ENCODE assay signal across 1 cellular context in genomic region chr4:108166441-108167315, GRCh38.
A peak's percentile ranks its signal among the peaks of the same experiment; 100 is the strongest.
TF ChIP-seq lines count a peak whose summit lies in the region.

No MANE protein-coding gene starts in this region.

TF ChIP-seq in K562, 482 proteins besides CTCF, POLR2A, EP300 and RAD21 (continued from another document and continues in another):
- TF ChIP-seq ZNF280A (IDR thresholded peaks at IDR 0.05; ENCODE audit: low read depth, partially characterized antibody) = no peak
- peak; percentile 65 for TF ChIP-seq RBBP5 (IDR thresholded peaks at IDR 0.05; ENCODE audit: borderline replicate concordance, insufficient read depth, low read length, poor library complexity, severe bottlenecking)
- no peak for TF ChIP-seq NR4A1 (CRISPR knock-in tag; IDR thresholded peaks at IDR 0.05)
- no peak for TF ChIP-seq NR4A1 (tag; IDR thresholded peaks at IDR 0.05)
- TF ChIP-seq PYGO2 (tag; IDR thresholded peaks at IDR 0.05) = no peak
- TF ChIP-seq FUS (optimal IDR thresholded peaks at IDR 0.05; ENCODE audit: low read depth, low read length) = no peak
- TF ChIP-seq ZNF830 (CRISPR knock-in tag; IDR thresholded peaks at IDR 0.05) = no peak
- TF ChIP-seq PRDM10 (IDR thresholded peaks at IDR 0.05; ENCODE audit: partially characterized antibody) = peak; percentile 56
- TF ChIP-seq ZNF395 (CRISPR knock-in tag; IDR thresholded peaks at IDR 0.05) = 0 out of 2 replicates have a peak, but pooled peaks have one; percentile 24
- no peak for TF ChIP-seq ZBED1 (IDR thresholded peaks at IDR 0.05)
- TF ChIP-seq CUX1 (CRISPR knock-in tag; IDR thresholded peaks at IDR 0.05) = no peak
- no peak for TF ChIP-seq TAF7 (tag; IDR thresholded peaks at IDR 0.05)
- no peak for TF ChIP-seq ZNF668 (CRISPR knock-in tag; IDR thresholded peaks at IDR 0.05)
- no peak for TF ChIP-seq XRCC5 (IDR thresholded peaks at IDR 0.05; ENCODE audit: low read depth, low read length)
- TF ChIP-seq ATF4 (CRISPR knock-in tag; IDR thresholded peaks at IDR 0.05) = no peak
- TF ChIP-seq ZFP91 (CRISPR knock-in tag; IDR thresholded peaks at IDR 0.05) = no peak
- TF ChIP-seq ZNF449 (CRISPR knock-in tag; IDR thresholded peaks at IDR 0.05) = no peak
- no peak for TF ChIP-seq SMARCC2 (IDR thresholded peaks at IDR 0.05; ENCODE audit: low read depth)
- no peak for TF ChIP-seq PHB2 (IDR thresholded peaks at IDR 0.05; ENCODE audit: low read depth)
- no peak for TF ChIP-seq GABPB1 (CRISPR knock-in tag; IDR thresholded peaks at IDR 0.05)
- TF ChIP-seq ZBTB34 (CRISPR knock-in tag; IDR thresholded peaks at IDR 0.05) = no peak
- TF ChIP-seq E2F6 (IDR thresholded peaks at IDR 0.05; ENCODE audit: borderline replicate concordance in 1 of 2, extremely low read depth in 1 of 2, insufficient read depth in 1 of 2, insufficient read length in 1 of 2, low read depth in 1 of 2, low read length in 1 of 2, poor library complexity in 1 of 2, severe bottlenecking in 1 of 2) = peak; percentile 91 to 92
- TF ChIP-seq CREB5 (CRISPR knock-in tag; IDR thresholded peaks at IDR 0.05) = no peak
- peak; percentile 10 for TF ChIP-seq KDM5B (IDR thresholded peaks at IDR 0.05; ENCODE audit: insufficient replicate concordance, low read depth, low read length)
- TF ChIP-seq ZNF445 (CRISPR knock-in tag; IDR thresholded peaks at IDR 0.05; ENCODE audit: low read depth) = no peak
- no peak for TF ChIP-seq FOXJ3 (CRISPR knock-in tag; IDR thresholded peaks at IDR 0.05)
- TF ChIP-seq ZNF133 (CRISPR knock-in tag; IDR thresholded peaks at IDR 0.05) = no peak
- no peak for TF ChIP-seq MEIS2 (IDR thresholded peaks at IDR 0.05; ENCODE audit: partially characterized antibody)
- peak; percentile 12 for TF ChIP-seq SMAD1 (IDR thresholded peaks at IDR 0.05; ENCODE audit: low read depth, low read length, partially characterized antibody)
- TF ChIP-seq MITF (IDR thresholded peaks at IDR 0.05) = no peak
- TF ChIP-seq HOXB6 (CRISPR knock-in tag; IDR thresholded peaks at IDR 0.05; ENCODE audit: borderline replicate concordance) = no peak
- no peak for TF ChIP-seq ZNF347 (CRISPR knock-in tag; IDR thresholded peaks at IDR 0.05; ENCODE audit: low read depth)
- no peak for TF ChIP-seq THRB (CRISPR knock-in tag; conservative IDR thresholded peaks at IDR 0.05)
